Comparison of ENCODE assay signal across 16 cellular contexts in the genomic region with DNA sequence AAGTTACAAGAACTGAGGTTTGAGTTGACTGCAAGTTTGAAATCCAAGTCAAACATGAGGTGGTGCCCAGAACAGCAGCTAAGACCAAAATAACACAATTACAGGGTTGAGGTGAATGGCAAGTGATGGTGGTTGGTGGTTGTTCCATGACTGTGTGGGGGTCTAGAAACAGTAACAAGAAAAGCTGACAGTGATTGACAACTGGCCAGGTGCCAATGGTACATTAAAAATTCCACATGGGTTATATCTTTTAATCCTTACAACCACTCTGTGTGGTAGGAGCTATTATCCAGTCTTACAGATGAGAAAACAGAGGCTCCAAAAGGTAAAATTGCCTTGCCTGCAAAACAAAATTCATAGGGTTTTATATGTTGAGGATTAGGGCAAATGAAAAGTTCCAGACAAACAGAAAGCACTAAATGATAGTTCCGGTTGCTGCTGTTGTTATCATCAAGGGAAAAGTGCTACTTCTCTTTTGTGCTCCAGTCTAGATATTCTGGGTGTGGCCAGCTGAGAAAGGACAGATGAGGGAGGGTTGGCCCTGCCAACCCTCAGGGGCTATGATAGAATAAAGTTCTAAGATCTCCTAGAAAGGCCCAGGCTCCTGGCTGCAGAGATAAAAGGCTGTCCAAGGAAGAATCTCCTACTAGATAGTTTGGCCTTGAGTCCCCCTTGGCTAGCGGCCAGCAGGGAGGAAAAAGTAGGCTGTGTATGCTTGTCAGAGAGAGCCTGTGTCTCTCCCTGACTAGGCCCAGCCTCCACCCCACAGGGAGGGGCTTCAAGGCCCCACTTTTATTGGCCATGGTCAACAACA. TPM values are rescaled to one million over a fixed set of nuclear protein-coding genes. Genes with fewer than 3 reads are reported as not detected.
A peak's percentile ranks its signal among the peaks of the same experiment; 100 is the strongest.
DNase-seq lines count a peak whose midpoint lies in the region; ATAC-seq and TF ChIP-seq lines count a peak whose summit lies in the region.
"Had no signal": no experiment of that assay in that cellular context is flagged by ENCODE, and none has a peak within 500 bp of the region (broad histone marks: within the 10 kb centered on the region; RNA-seq: fewer than 3 reads in every experiment).

No MANE protein-coding gene starts in this region.

- TF ChIP-seq POLR2A in heart left ventricle (IDR thresholded peaks at IDR 0.05) (no peak), ovary (IDR thresholded peaks at IDR 0.05) (no peak)

- in situ Hi-C loops in SK-MEL-5 (cut with HindIII; ENCODE audit: low pct_unique_long_range_greater_than_20kb, low sequenced_read_pairs) (no loop called here), GM13977 (cut with MboI; ENCODE audit: low pct_unique_long_range_greater_than_20kb, low sequenced_read_pairs, unreplicated experiment) (no loop called here)

- no peak overlapping the region for H3K4me3 ChIP-seq in CD4-positive, CD25-positive, alpha-beta regulatory T cell (ENCODE audit: low read depth, low read length)
- H3K4me3 ChIP-seq in heart left ventricle (no peak overlapping the region), ovary (no peak overlapping the region), WERI-Rb-1 (ENCODE audit: low read depth, low read length) (no peak overlapping the region)
- no peak overlapping the region for H3K4me3 ChIP-seq in effector memory CD4-positive, alpha-beta T cell (ENCODE audit: insufficient read depth, low read depth, low read length, poor library complexity, severe bottlenecking)
- H3K4me3 ChIP-seq: breast epithelium, prostate gland had no signal

- no peaks in the 10 kb centered on the region for H3K9me3 Mint-ChIP-seq in CD4-positive, CD25-positive, alpha-beta regulatory T cell

- no peaks in the 10 kb centered on the region for H3K27me3 ChIP-seq in CD4-positive, CD25-positive, alpha-beta regulatory T cell (ENCODE audit: control insufficient read depth, insufficient read depth, low read length)
- H3K27me3 ChIP-seq in heart left ventricle (no peaks in the 10 kb centered on the region), ovary (no peaks in the 10 kb centered on the region), WERI-Rb-1 (ENCODE audit: insufficient read depth, low read depth, severe bottlenecking) (no peaks in the 10 kb centered on the region)
- no peaks in the 10 kb centered on the region for H3K27me3 ChIP-seq in effector memory CD4-positive, alpha-beta T cell (replicated peaks; ENCODE audit: control insufficient read depth, insufficient read depth, low read length, poor library complexity, severe bottlenecking)
- H3K27me3 ChIP-seq: breast epithelium had no signal

- H3K4me3 Mint-ChIP-seq in CD4-positive, CD25-positive, alpha-beta regulatory T cell, result no peak overlapping the region
- H3K4me3 Mint-ChIP-seq: T-helper 17 cell had no signal

- peaks cover 0 to 20% (median 6%) of the 10 kb centered on the region in 4 donors for H3K4me1 Mint-ChIP-seq in CD4-positive, CD25-positive, alpha-beta regulatory T cell

- H3K4me1 ChIP-seq in CD4-positive, CD25-positive, alpha-beta regulatory T cell (ENCODE audit: control insufficient read depth, insufficient read depth, low read length, poor library complexity, severe bottlenecking), result peaks cover 6% of the 10 kb centered on the region
- H3K4me1 ChIP-seq in heart left ventricle (peaks cover 0 to 12% (median 6%) of the 10 kb centered on the region in 12 donors), ovary (ENCODE audit: insufficient read depth) (peaks cover 4% of the 10 kb centered on the region)
- peaks cover 6% of the 10 kb centered on the region for H3K4me1 ChIP-seq in effector memory CD4-positive, alpha-beta T cell (ENCODE audit: control insufficient read depth, insufficient read depth, low read length, poor library complexity, severe bottlenecking)
- H3K4me1 ChIP-seq: breast epithelium, prostate gland had no signal

- H3K36me3 ChIP-seq in CD4-positive, CD25-positive, alpha-beta regulatory T cell (ENCODE audit: control insufficient read depth, insufficient read depth, low read length), result no peaks in the 10 kb centered on the region
- H3K36me3 ChIP-seq in heart left ventricle (no peaks in the 10 kb centered on the region), ovary (no peaks in the 10 kb centered on the region), WERI-Rb-1 (no peaks in the 10 kb centered on the region)
- no peaks in the 10 kb centered on the region for H3K36me3 ChIP-seq in effector memory CD4-positive, alpha-beta T cell (ENCODE audit: control insufficient read depth, insufficient read depth, low read length)
- H3K36me3 ChIP-seq: breast epithelium, prostate gland had no signal

- intact Hi-C loops in heart left ventricle (cut with DNase I), result loop anchor here in 2 of 10 donors (5.0 kb wide), 1 partner anchor 34 kb away; a partner anchor contains a TSS
- intact Hi-C loops in ovary (cut with DNase I), result no loop called here

- ATAC-seq in CD4-positive, CD25-positive, alpha-beta regulatory T cell (ENCODE audit: low read depth in 2 of 2), result no peak
- ATAC-seq in heart left ventricle, result peak in 2 of 4 donors; percentile 20 to 45
- ATAC-seq: T-helper 17 cell had no signal

- 34 to 52% (median 42%) methylated on average over 2 of the region's 2 CpGs for WGBS in heart left ventricle, 4 donors
- WGBS in ovary, 3 donors, result 12 to 18% (median 14%) methylated on average over 2 of the region's 2 CpGs

- H3K27ac ChIP-seq in CD4-positive, CD25-positive, alpha-beta regulatory T cell (ENCODE audit: insufficient read depth, low read length, poor library complexity, severe bottlenecking), result no peak overlapping the region
- H3K27ac ChIP-seq in heart left ventricle (no peak overlapping the region), ovary (no peak overlapping the region), WERI-Rb-1 (no peak overlapping the region)
- no peak overlapping the region for H3K27ac ChIP-seq in effector memory CD4-positive, alpha-beta T cell (ENCODE audit: insufficient read depth, low read length, poor library complexity, severe bottlenecking)
- H3K27ac ChIP-seq: breast epithelium, prostate gland had no signal

- TF ChIP-seq CTCF in heart left ventricle (IDR thresholded peaks at IDR 0.05) (no peak), ovary (IDR thresholded peaks at IDR 0.05) (no peak), GM13977 (IDR thresholded peaks at IDR 0.05; ENCODE audit: extremely low read depth, insufficient read depth, missing control alignments) (no peak), WERI-Rb-1 (IDR thresholded peaks at IDR 0.05; ENCODE audit: low read depth, low read length) (no peak)

- DNase-seq in CD4-positive, CD25-positive, alpha-beta regulatory T cell, result no peak
- DNase-seq in SK-MEL-5 (ENCODE audit: low read depth, low spot score), result peak; percentile 21
- peak in 3 of 5 donors; percentile 19 to 63 (median 34) for DNase-seq in heart left ventricle
- DNase-seq in ovary, result peak; percentile 76 to 87 (median 81)
- no peak for DNase-seq in effector memory CD4-positive, alpha-beta T cell
- no peak for DNase-seq in GM13977 (ENCODE audit: low spot score)
- DNase-seq in WERI-Rb-1, result no peak
- DNase-seq in SW480 (ENCODE audit: low spot score), result no peak
- DNase-seq: activated naive CD4-positive, alpha-beta T cell; GDM1; GOT3; NCI-H2029 treated with DMSO at 0.1 percent for 48 hours; stimulated activated naive CD4-positive, alpha-beta T cell; T-helper 17 cell had no signal

- peaks cover 3% of the 10 kb centered on the region for H3K36me3 Mint-ChIP-seq in CD4-positive, CD25-positive, alpha-beta regulatory T cell

- no peak for TF ChIP-seq EP300 in ovary (IDR thresholded peaks at IDR 0.05)

- H3K27ac Mint-ChIP-seq in CD4-positive, CD25-positive, alpha-beta regulatory T cell, result peak overlapping the region in 2 of 3 donors; percentile 55 to 63
- H3K27ac Mint-ChIP-seq: T-helper 17 cell had no signal

- H3K9me3 ChIP-seq in CD4-positive, CD25-positive, alpha-beta regulatory T cell (ENCODE audit: control insufficient read depth in 2 of 2, low read length in 2 of 2), result no peaks in the 10 kb centered on the region
- H3K9me3 ChIP-seq in heart left ventricle (no peaks in the 10 kb centered on the region), ovary (no peaks in the 10 kb centered on the region), WERI-Rb-1 (ENCODE audit: severe bottlenecking) (no peaks in the 10 kb centered on the region)
- H3K9me3 ChIP-seq in effector memory CD4-positive, alpha-beta T cell (ENCODE audit: control insufficient read depth, low read length), result no peaks in the 10 kb centered on the region
- H3K9me3 ChIP-seq: breast epithelium, prostate gland had no signal

- peaks cover 4% of the 10 kb centered on the region for H3K27me3 Mint-ChIP-seq in CD4-positive, CD25-positive, alpha-beta regulatory T cell
- H3K27me3 Mint-ChIP-seq: T-helper 17 cell had no signal

RNA-seq across cellular contexts. Expression of a gene that starts 31.7 kb away (rescaled TPM):
- total RNA-seq in CD4-positive, CD25-positive, alpha-beta regulatory T cell, result 3.8 TPM
- polyA plus RNA-seq in CD4-positive, CD25-positive, alpha-beta regulatory T cell, result 1 to 10 TPM; 1.0 to 3.3 (median 1.6) TPM
- total RNA-seq in SK-MEL-5 (2014; rRNA removed; shearing (Covaris generic)), result 1.8 and 2.6 TPM in 2 replicates
- 2.1 and 4.1 TPM in 2 replicates for polyA plus RNA-seq in SK-MEL-5 (2015; cell fraction: cytosol; rRNA removed)
- 5.2 and 6.7 TPM in 2 replicates for polyA plus RNA-seq in SK-MEL-5 (2015; cell fraction: nucleus; rRNA removed)
- 1 to 10 TPM in 5 of 9 donors, under 1 TPM in 4; 0.56 to 3.0 (median 1.1) TPM for total RNA-seq in heart left ventricle
- under 1 TPM; 0.23 to 0.30 TPM for polyA plus RNA-seq in heart left ventricle
- total RNA-seq in ovary, result 10 to 100 TPM in 1 of 7 donors, 1 to 10 TPM in 6; 1.3 to 12.6 (median 6.2) TPM
- 1 to 10 TPM; 1.4 to 4.4 TPM for polyA plus RNA-seq in ovary

RNA-seq across cellular contexts. Expression of a gene that starts 57.7 kb away (rescaled TPM):
- 61.1 TPM for total RNA-seq in CD4-positive, CD25-positive, alpha-beta regulatory T cell
- 10 to 100 TPM; 51.2 to 59.0 (median 56.1) TPM for polyA plus RNA-seq in CD4-positive, CD25-positive, alpha-beta regulatory T cell
- 24.0 and 25.8 TPM in 2 replicates for total RNA-seq in SK-MEL-5 (2014; rRNA removed; shearing (Covaris generic))
- polyA plus RNA-seq in SK-MEL-5 (2015; cell fraction: cytosol; rRNA removed), result 55.6 and 76.4 TPM in 2 replicates
- 52.2 and 65.4 TPM in 2 replicates for polyA plus RNA-seq in SK-MEL-5 (2015; cell fraction: nucleus; rRNA removed)
- 10 to 100 TPM; 52.6 to 82.8 (median 69.4) TPM for total RNA-seq in heart left ventricle
- polyA plus RNA-seq in heart left ventricle, result 10 to 100 TPM; 45.2 to 52.8 TPM
- 10 to 100 TPM; 28.8 to 65.6 (median 45.1) TPM for total RNA-seq in ovary
- 10 to 100 TPM; 44.1 to 90.9 TPM for polyA plus RNA-seq in ovary

Comparison
In these comparisons a context has a peak if more than half of its experiments do, and no peak if none do; other contexts are left out.
1. DNase-seq: peak in SK-MEL-5 (single experiment), heart left ventricle (3 of 5) and ovary (5 of 5); none in CD4-positive, CD25-positive, alpha-beta regulatory T cell (0 of 3), effector memory CD4-positive, alpha-beta T cell (0 of 3), GM13977 (single experiment), WERI-Rb-1 (single experiment) and SW480 (single experiment).